29 cellular contexts compared by ENCODE assay signal in the genomic region with DNA sequence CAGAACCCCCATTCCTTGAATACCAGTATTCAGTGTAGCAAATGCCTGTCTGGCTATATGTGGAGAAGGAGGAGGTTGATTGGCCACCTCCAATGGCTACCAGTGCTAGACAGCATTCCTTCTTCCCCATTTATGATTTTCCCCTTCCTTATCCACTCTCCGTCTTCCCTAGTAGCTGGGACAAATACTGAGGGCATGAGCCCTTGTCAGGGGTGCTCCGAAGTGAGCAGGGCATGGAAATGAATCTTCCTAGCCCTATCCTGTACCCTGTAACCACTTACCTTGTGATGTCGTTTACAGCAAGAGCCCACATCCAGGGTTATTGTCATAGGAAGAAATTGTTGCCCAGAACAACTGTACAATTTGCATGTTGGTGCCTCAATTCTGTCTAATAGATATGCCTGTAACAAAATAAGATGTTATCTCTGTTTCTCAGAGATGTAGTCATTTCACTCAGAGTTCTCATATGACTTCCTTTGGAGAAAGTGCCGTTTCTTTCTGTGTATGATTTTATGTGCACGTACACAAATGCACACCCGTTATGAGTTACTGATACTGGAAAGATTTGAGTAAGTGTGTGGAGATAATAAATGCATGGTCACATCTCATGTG.
"Had no signal": no experiment of that assay in that cellular context is flagged by ENCODE, and none has a peak within 500 bp of the region (broad histone marks: within the 10 kb centered on the region; RNA-seq: fewer than 3 reads in every experiment).

No MANE protein-coding gene starts in this region.

- H3K4me1 ChIP-seq: parathyroid adenoma, psoas muscle, right lobe of liver, sigmoid colon, suprapubic skin, testis, tibial artery, upper lobe of left lung, vagina had no signal

- H3K27me3 Mint-ChIP-seq: stimulated activated memory B cell treated with anti-CD40 and anti-IgM and Interleukin-4, amounts not matched to agents 10 μg/mL and 1 μg/mL and 100 μg/mL, for 72 hours; stimulated activated naive CD8-positive, alpha-beta T cell treated with anti-CD3 and anti-CD28 coated beads, Interleukin-15, amount 100 ng/mL, for 72 hours had no signal

- H3K9me3 ChIP-seq: ovary, psoas muscle, right lobe of liver, sigmoid colon, suprapubic skin, testis, tibial artery, upper lobe of left lung, vagina had no signal

- ATAC-seq: natural killer cell; psoas muscle; right cardiac atrium; right lobe of liver; stimulated activated memory B cell treated with anti-CD40 and anti-IgM and Interleukin-4, amounts not matched to agents 10 μg/mL and 1 μg/mL and 100 μg/mL, for 72 hours; stimulated activated naive CD8-positive, alpha-beta T cell treated with anti-CD3 and anti-CD28 coated beads, Interleukin-15, amount 100 ng/mL, for 72 hours; stimulated activated naive CD8-positive, alpha-beta T cell treated with anti-CD3 and anti-CD28 coated beads, Interleukin-15, Interleukin-2, amounts not matched to agents 100 U/mL and 50 U/mL, for 24 hours had no signal

- H3K4me3 Mint-ChIP-seq: natural killer cell; nephron; neural progenitor cell; stimulated activated memory B cell treated with anti-CD40 and anti-IgM and Interleukin-4, amounts not matched to agents 10 μg/mL and 1 μg/mL and 100 μg/mL, for 72 hours; stimulated activated naive CD8-positive, alpha-beta T cell treated with anti-CD3 and anti-CD28 coated beads, Interleukin-15, amount 100 ng/mL, for 72 hours had no signal

- DNase-seq: natural killer cell; occipital lobe; ovary; posterior cingulate gyrus; psoas muscle; right lobe of liver; sigmoid colon; small intestine; stimulated activated CD4-positive, alpha-beta T cell treated with anti-CD3 and anti-CD28 coated beads, Interleukin-12 subunit alpha, Interleukin-12 subunit beta, amount 100 ng/mL, for 4 hours; stimulated activated CD4-positive, alpha-beta T cell treated with anti-CD3 and anti-CD28 coated beads, Interleukin-1b, Interleukin-23, amount 100 ng/mL, for 48 hours; stimulated activated CD4-positive, alpha-beta T cell treated with anti-CD3 and anti-CD28 coated beads, Interleukin-4, amount 100 ng/mL, for 1 hour; stimulated activated CD4-positive, alpha-beta T cell treated with anti-CD3 and anti-CD28 coated beads, Interleukin-4, amount 100 ng/mL, for 4 hours; stimulated activated CD8-positive, alpha-beta memory T cell treated with anti-CD3 and anti-CD28 coated beads, Interleukin-4, amount 100 ng/mL, for 48 hours; stimulated activated naive CD4-positive, alpha-beta T cell; stimulated activated naive CD8-positive, alpha-beta T cell treated with anti-CD3 and anti-CD28 coated beads, Interleukin-15, amount 100 ng/mL, for 72 hours; stimulated activated naive CD8-positive, alpha-beta T cell treated with anti-CD3 and anti-CD28 coated beads, Interleukin-15, Interleukin-2, amounts not matched to agents 100 U/mL and 50 U/mL, for 24 hours; substantia nigra; testis; tibial artery; trophoblast cell; upper lobe of left lung had no signal

- H2AFZ ChIP-seq: neural progenitor cell, parathyroid adenoma had no signal

- H3K79me2 ChIP-seq: parathyroid adenoma had no signal

- H3K4me1 Mint-ChIP-seq: natural killer cell; nephron; stimulated activated memory B cell treated with anti-CD40 and anti-IgM and Interleukin-4, amounts not matched to agents 10 μg/mL and 1 μg/mL and 100 μg/mL, for 72 hours; stimulated activated naive CD8-positive, alpha-beta T cell treated with anti-CD3 and anti-CD28 coated beads, Interleukin-15, amount 100 ng/mL, for 72 hours had no signal

- H3K9me3 Mint-ChIP-seq: nephron; neural progenitor cell; stimulated activated naive CD8-positive, alpha-beta T cell treated with anti-CD3 and anti-CD28 coated beads, Interleukin-15, amount 100 ng/mL, for 72 hours had no signal

- H3K4me2 ChIP-seq: neural progenitor cell had no signal

- H3K4me3 ChIP-seq: neural progenitor cell, ovary, psoas muscle, right lobe of liver, sigmoid colon, suprapubic skin, testis, tibial artery, upper lobe of left lung, vagina had no signal

- H3K27ac ChIP-seq: neural progenitor cell, ovary, parathyroid adenoma, psoas muscle, right lobe of liver, sigmoid colon, suprapubic skin, testis, tibial artery, upper lobe of left lung, vagina had no signal

- H3K27ac Mint-ChIP-seq: natural killer cell; nephron; neural progenitor cell; progenitor cell of endocrine pancreas; stimulated activated memory B cell treated with anti-CD40 and anti-IgM and Interleukin-4, amounts not matched to agents 10 μg/mL and 1 μg/mL and 100 μg/mL, for 72 hours; stimulated activated naive CD8-positive, alpha-beta T cell treated with anti-CD3 and anti-CD28 coated beads, Interleukin-15, amount 100 ng/mL, for 72 hours had no signal

- H3K36me3 ChIP-seq: neural progenitor cell, ovary, right lobe of liver, sigmoid colon, suprapubic skin, tibial artery, upper lobe of left lung, vagina had no signal

- H3K9ac ChIP-seq: neural progenitor cell, parathyroid adenoma had no signal

- H3K27me3 ChIP-seq: neural progenitor cell, ovary, right lobe of liver, sigmoid colon, suprapubic skin, testis, tibial artery, upper lobe of left lung, vagina had no signal

- H3K36me3 Mint-ChIP-seq: natural killer cell; neural progenitor cell; stimulated activated memory B cell treated with anti-CD40 and anti-IgM and Interleukin-4, amounts not matched to agents 10 μg/mL and 1 μg/mL and 100 μg/mL, for 72 hours had no signal
